8 cellular contexts compared by ENCODE assay signal in the genomic region with DNA sequence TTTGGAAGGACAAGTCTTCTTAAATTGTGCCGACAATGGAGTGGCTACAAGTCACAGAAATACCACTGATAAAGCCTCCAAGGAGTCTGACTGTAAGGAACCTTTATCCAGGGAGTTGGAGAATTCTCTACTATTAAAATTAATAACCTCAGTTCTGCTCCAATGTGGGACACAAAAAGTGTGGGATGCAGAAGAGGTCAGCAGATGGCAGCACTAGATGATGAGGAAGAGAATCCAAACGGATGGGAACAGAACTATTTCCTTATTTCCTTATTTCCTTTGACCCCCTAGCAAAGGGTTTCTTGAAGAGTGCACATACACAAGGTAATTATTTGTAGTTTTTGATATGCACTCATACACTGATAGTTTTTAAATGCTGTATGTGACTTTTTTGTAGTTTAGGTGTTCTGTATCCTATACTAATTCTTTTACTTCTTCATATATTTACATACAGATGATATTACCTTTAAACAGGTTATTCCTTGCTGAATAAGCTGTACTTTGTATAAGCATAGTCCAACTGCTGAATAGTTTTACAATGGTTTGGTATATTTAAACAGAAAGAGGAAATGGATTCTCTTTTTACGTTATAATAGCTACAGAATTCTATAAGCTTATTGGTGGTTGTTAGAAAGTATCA. TPM values are rescaled to one million over a fixed set of nuclear protein-coding genes. Genes with fewer than 3 reads are reported as not detected.
A peak's percentile ranks its signal among the peaks of the same experiment; 100 is the strongest.
DNase-seq lines count a peak whose midpoint lies in the region; ATAC-seq and TF ChIP-seq lines count a peak whose summit lies in the region.

No MANE protein-coding gene starts in this region.

- H3K4me3 Mint-ChIP-seq in CD4-positive, alpha-beta T cell: no peak overlapping the region

- in situ Hi-C loops in T47D (cut with HindIII; ENCODE audit: low pct_unique_long_range_greater_than_20kb, low sequenced_read_pairs): no loop called here

- peaks cover 2% of the 10 kb centered on the region for H3K9me3 Mint-ChIP-seq in CD4-positive, alpha-beta T cell

- no peaks in the 10 kb centered on the region for H3K36me3 ChIP-seq in right lobe of liver

- H3K9me3 ChIP-seq in right lobe of liver: no peaks in the 10 kb centered on the region
- no peaks in the 10 kb centered on the region for H3K9me3 ChIP-seq in CD4-positive, alpha-beta T cell (ENCODE audit: control insufficient read depth, low read length)

- POLR2A ChIA-PET in CD4-positive, alpha-beta T cell (lab: Charles Lee): no interaction called here

- no peak overlapping the region for H3K27ac Mint-ChIP-seq in CD4-positive, alpha-beta T cell

- H3K4me1 ChIP-seq in right lobe of liver: no peaks in the 10 kb centered on the region

- no peaks in the 10 kb centered on the region for H3K27me3 ChIP-seq in right lobe of liver
- no peaks in the 10 kb centered on the region for H3K27me3 ChIP-seq in CD4-positive, alpha-beta T cell (ENCODE audit: control insufficient read depth, insufficient read depth, low read length)

- no peak overlapping the region for H3K27ac ChIP-seq in right lobe of liver
- no peak overlapping the region for H3K27ac ChIP-seq in CD4-positive, alpha-beta T cell (ENCODE audit: low read depth, low read length)

- intact Hi-C loops in right lobe of liver (cut with DNase I): no loop called here
- intact Hi-C loops in CD4-positive, alpha-beta T cell (cut with DNase I, micrococcal nuclease): no loop called here

- no peaks in the 10 kb centered on the region for H3K27me3 Mint-ChIP-seq in CD4-positive, alpha-beta T cell

- TF ChIP-seq POLR2A in right lobe of liver (IDR thresholded peaks at IDR 0.05): no peak

- 17% methylated on average over 3 of the region's 3 CpGs for WGBS in right lobe of liver (ENCODE audit: insufficient coverage, low coverage, low lambda C conversion rate, missing lambda C conversion rate)

- peak; percentile 19 to 56 (median 52) for TF ChIP-seq CTCF in right lobe of liver (IDR thresholded peaks at IDR 0.05)
- no peak for TF ChIP-seq CTCF in CD4-positive, alpha-beta T cell (IDR thresholded peaks at IDR 0.05)

- no peaks in the 10 kb centered on the region for H3K4me1 Mint-ChIP-seq in CD4-positive, alpha-beta T cell (ENCODE audit: low read depth)

- no peak overlapping the region for H3K4me3 ChIP-seq in right lobe of liver

- CTCF ChIA-PET in CD4-positive, alpha-beta T cell (lab: Charles Lee): interaction anchor here (1.4 kb wide), 1 partner anchor 9 kb away, joined by 3 read pairs; no protein-coding TSS in a partner anchor

- DNase-seq in NCI-H2081 (lab: John Stamatoyannopoulos, UW): peak; percentile 63 to 75
- no peak for DNase-seq in NCI-H2081 treated with DMSO at 0.1 percent for 48 hours (lab: John Stamatoyannopoulos, UW)
- DNase-seq in NCI-H2196 (lab: John Stamatoyannopoulos, UW; ENCODE audit: unreplicated experiment): peak; percentile 61
- peak; percentile 44 to 73 for DNase-seq in T47D (ENCODE audit: low read depth in 1 of 2, low spot score in 1 of 2)
- DNase-seq in right lobe of liver: no peak
- no peak for DNase-seq in CD4-positive, alpha-beta T cell

- H3K36me3 Mint-ChIP-seq in CD4-positive, alpha-beta T cell (ENCODE audit: low read depth): no peaks in the 10 kb centered on the region

- ATAC-seq in right lobe of liver (peak in 3 of 4 donors; percentile 46 to 51 (median 49)), GM21526 (IDR thresholded peaks at IDR 0.05; ENCODE audit: low FRiP score, unreplicated experiment) (no peak), HG03135 (IDR thresholded peaks at IDR 0.05; ENCODE audit: unreplicated experiment) (no peak)
- ATAC-seq in CD4-positive, alpha-beta T cell (ENCODE audit: poor library complexity): no peak

RNA-seq across cellular contexts. Expression of a gene that starts 25.6 kb away (rescaled TPM):
- under 1 TPM in 2 of 6 experiments, not detected in 4; 0.02 to 0.12 TPM for total RNA-seq in right lobe of liver
- not detected for total RNA-seq in CD4-positive, alpha-beta T cell

Comparison
In these comparisons a context has a peak if more than half of its experiments do, and no peak if none do; other contexts are left out.
1. DNase-seq: peak in NCI-H2081 (2 of 2), NCI-H2196 (single experiment) and T47D (2 of 2); none in NCI-H2081 treated with DMSO at 0.1 percent for 48 hours (single experiment), right lobe of liver (0 of 3) and CD4-positive, alpha-beta T cell (0 of 10).
2. ATAC-seq: peak in right lobe of liver (3 of 4); none in GM21526 (single experiment), CD4-positive, alpha-beta T cell (single experiment) and HG03135 (single experiment).